Comparison of ENCODE assay signal across 37 cellular contexts in the genomic region with DNA sequence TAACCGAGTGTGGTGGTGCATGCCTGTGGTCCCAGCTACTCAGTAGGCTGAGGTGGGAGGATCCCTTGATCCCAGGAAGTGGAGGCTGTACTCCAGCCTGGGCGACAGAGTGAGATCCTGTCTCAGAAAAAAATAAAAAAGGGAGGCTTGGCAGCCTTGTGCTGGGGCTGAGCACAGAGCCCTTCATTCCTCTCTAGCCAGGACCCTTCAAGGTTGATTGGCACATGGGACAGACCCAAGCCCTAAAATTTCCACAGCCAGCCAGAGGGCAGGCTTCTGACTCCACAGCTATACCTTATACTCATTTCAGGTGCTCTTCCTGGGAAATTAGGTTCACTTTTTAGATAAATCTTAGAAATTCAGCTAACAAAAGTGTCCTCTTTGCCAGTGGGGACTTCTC.
"Had no signal": no experiment of that assay in that cellular context is flagged by ENCODE, and none has a peak within 500 bp of the region (broad histone marks: within the 10 kb centered on the region; RNA-seq: fewer than 3 reads in every experiment).

No MANE protein-coding gene starts in this region.

- H3K4me3 ChIP-seq: body of pancreas, breast epithelium had no signal

- H3K27ac Mint-ChIP-seq: activated CD4-positive, alpha-beta memory T cell treated with anti-CD3 and anti-CD28 coated beads, Interleukin-2, amount 10 ng/mL, durations not matched to agents 7 days and 5 days; activated CD4-positive, alpha-beta T cell treated with anti-CD3 and anti-CD28 coated beads for 36 hours; activated CD4-positive, alpha-beta T cell treated with anti-CD3 and anti-CD28 coated beads, Interleukin-2, amount 10 ng/mL, durations not matched to agents 7 days and 5 days; activated CD8-positive, alpha-beta memory T cell treated with anti-CD3 and anti-CD28 coated beads, Interleukin-2, amount 10 ng/mL, durations not matched to agents 7 days and 5 days; activated CD8-positive, alpha-beta T cell treated with anti-CD3 and anti-CD28 coated beads, Interleukin-2, amount 10 ng/mL, durations not matched to agents 7 days and 5 days; activated naive CD4-positive, alpha-beta T cell treated with anti-CD3 and anti-CD28 coated beads, Interleukin-2, amount 50 U/mL, for 24 hours; activated naive CD8-positive, alpha-beta T cell; activated naive CD8-positive, alpha-beta T cell treated with anti-CD3 and anti-CD28 coated beads, Interleukin-2, amount 10 ng/mL, durations not matched to agents 7 days and 5 days; activated naive CD8-positive, alpha-beta T cell treated with anti-CD3 and anti-CD28 coated beads, Interleukin-2, amount 50 U/mL, for 24 hours; activated T-cell treated with anti-CD3 and anti-CD28 coated beads, Interleukin-2, amount 50 U/mL, for 24 hours; activated T-helper 2 cell treated with anti-CD3 and anti-CD28 coated beads, Interferon-gamma antibody, Interleukin-2, Interleukin-4, amounts not matched to agents 10 μg/mL and 5 μg/mL and 100 μg/mL, durations not matched to agents 14 hours and 24 hours and 36 hours; T-helper 1 cell treated with Interleukin-12 subunit alpha and Interleukin-12 subunit beta and Interleukin-4 antibody, amounts not matched to agents 30 μg/mL and 1 μg/mL, for 36 hours; T-helper 2 cell treated with Interferon-gamma antibody and Interleukin-4, amounts not matched to agents 5 μg/mL and 100 μg/mL, for 36 hours had no signal

- H3K27ac ChIP-seq: body of pancreas, brain microvascular endothelial cell, breast epithelium, VCaP had no signal

- H3K9me3 ChIP-seq: body of pancreas, breast epithelium had no signal

- H3K4me1 Mint-ChIP-seq: activated CD4-positive, alpha-beta memory T cell treated with anti-CD3 and anti-CD28 coated beads, Interleukin-2, amount 10 ng/mL, durations not matched to agents 7 days and 5 days; activated CD4-positive, alpha-beta T cell treated with anti-CD3 and anti-CD28 coated beads, Interleukin-2, amount 10 ng/mL, durations not matched to agents 7 days and 5 days; activated CD8-positive, alpha-beta memory T cell treated with anti-CD3 and anti-CD28 coated beads, Interleukin-2, amount 10 ng/mL, durations not matched to agents 7 days and 5 days; activated naive CD4-positive, alpha-beta T cell treated with anti-CD3 and anti-CD28 coated beads, Interleukin-2, amount 10 ng/mL, durations not matched to agents 7 days and 5 days; activated naive CD4-positive, alpha-beta T cell treated with anti-CD3 and anti-CD28 coated beads, Interleukin-2, amount 50 U/mL, for 24 hours; activated naive CD8-positive, alpha-beta T cell treated with anti-CD3 and anti-CD28 coated beads, Interleukin-2, amount 10 ng/mL, durations not matched to agents 7 days and 5 days; central memory CD8-positive, alpha-beta T cell had no signal

- H3K4me3 Mint-ChIP-seq: activated CD4-positive, alpha-beta memory T cell treated with anti-CD3 and anti-CD28 coated beads, Interleukin-2, amount 10 ng/mL, durations not matched to agents 7 days and 5 days; activated CD4-positive, alpha-beta T cell treated with anti-CD3 and anti-CD28 coated beads for 36 hours; activated CD4-positive, alpha-beta T cell treated with anti-CD3 and anti-CD28 coated beads, Interleukin-2, amount 10 ng/mL, durations not matched to agents 7 days and 5 days; activated CD8-positive, alpha-beta memory T cell treated with anti-CD3 and anti-CD28 coated beads, Interleukin-2, amount 10 ng/mL, durations not matched to agents 7 days and 5 days; activated CD8-positive, alpha-beta T cell treated with anti-CD3 and anti-CD28 coated beads, Interleukin-2, amount 10 ng/mL, durations not matched to agents 7 days and 5 days; activated naive CD4-positive, alpha-beta T cell treated with anti-CD3 and anti-CD28 coated beads, Interleukin-2, amount 10 ng/mL, durations not matched to agents 7 days and 5 days; activated naive CD4-positive, alpha-beta T cell treated with anti-CD3 and anti-CD28 coated beads, Interleukin-2, amount 50 U/mL, for 24 hours; activated naive CD8-positive, alpha-beta T cell; activated naive CD8-positive, alpha-beta T cell treated with anti-CD3 and anti-CD28 coated beads, Interleukin-2, amount 10 ng/mL, durations not matched to agents 7 days and 5 days; activated naive CD8-positive, alpha-beta T cell treated with anti-CD3 and anti-CD28 coated beads, Interleukin-2, amount 50 U/mL, for 24 hours; activated T-cell treated with anti-CD3 and anti-CD28 coated beads, Interleukin-2, amount 50 U/mL, for 24 hours; central memory CD8-positive, alpha-beta T cell; T-helper 1 cell treated with Interleukin-12 subunit alpha and Interleukin-12 subunit beta and Interleukin-4 antibody, amounts not matched to agents 30 μg/mL and 1 μg/mL, for 36 hours; T-helper 2 cell treated with Interferon-gamma antibody and Interleukin-4, amounts not matched to agents 5 μg/mL and 100 μg/mL, for 36 hours had no signal

- H3K36me3 Mint-ChIP-seq: activated CD8-positive, alpha-beta memory T cell treated with anti-CD3 and anti-CD28 coated beads, Interleukin-2, amount 10 ng/mL, durations not matched to agents 7 days and 5 days; activated naive CD4-positive, alpha-beta T cell treated with anti-CD3 and anti-CD28 coated beads, Interleukin-2, amount 10 ng/mL, durations not matched to agents 7 days and 5 days; activated naive CD4-positive, alpha-beta T cell treated with anti-CD3 and anti-CD28 coated beads, Interleukin-2, amount 50 U/mL, for 24 hours; activated naive CD8-positive, alpha-beta T cell; activated naive CD8-positive, alpha-beta T cell treated with anti-CD3 and anti-CD28 coated beads, Interleukin-2, amount 10 ng/mL, durations not matched to agents 7 days and 5 days had no signal

- H3K9me3 Mint-ChIP-seq: activated CD4-positive, alpha-beta T cell treated with anti-CD3 and anti-CD28 coated beads, Interleukin-2, amount 10 ng/mL, durations not matched to agents 7 days and 5 days; activated naive CD4-positive, alpha-beta T cell treated with anti-CD3 and anti-CD28 coated beads, Interleukin-2, amount 10 ng/mL, durations not matched to agents 7 days and 5 days; activated naive CD4-positive, alpha-beta T cell treated with anti-CD3 and anti-CD28 coated beads, Interleukin-2, amount 50 U/mL, for 24 hours; activated naive CD8-positive, alpha-beta T cell treated with anti-CD3 and anti-CD28 coated beads, Interleukin-2, amount 10 ng/mL, durations not matched to agents 7 days and 5 days; activated T-cell treated with anti-CD3 and anti-CD28 coated beads, Interleukin-2, amount 50 U/mL, for 24 hours; activated T-helper 2 cell treated with anti-CD3 and anti-CD28 coated beads, Interferon-gamma antibody, Interleukin-2, Interleukin-4, amounts not matched to agents 10 μg/mL and 5 μg/mL and 100 μg/mL, durations not matched to agents 14 hours and 24 hours and 36 hours; T-helper 2 cell treated with Interferon-gamma antibody and Interleukin-4, amounts not matched to agents 5 μg/mL and 100 μg/mL, for 36 hours had no signal

- H3K27me3 Mint-ChIP-seq: activated CD4-positive, alpha-beta memory T cell treated with anti-CD3 and anti-CD28 coated beads, Interleukin-2, amount 10 ng/mL, durations not matched to agents 7 days and 5 days; activated CD4-positive, alpha-beta T cell treated with anti-CD3 and anti-CD28 coated beads for 36 hours; activated CD4-positive, alpha-beta T cell treated with anti-CD3 and anti-CD28 coated beads, Interleukin-2, amount 10 ng/mL, durations not matched to agents 7 days and 5 days; activated CD8-positive, alpha-beta memory T cell treated with anti-CD3 and anti-CD28 coated beads, Interleukin-2, amount 10 ng/mL, durations not matched to agents 7 days and 5 days; activated naive CD4-positive, alpha-beta T cell treated with anti-CD3 and anti-CD28 coated beads, Interleukin-2, amount 10 ng/mL, durations not matched to agents 7 days and 5 days; activated naive CD4-positive, alpha-beta T cell treated with anti-CD3 and anti-CD28 coated beads, Interleukin-2, amount 50 U/mL, for 24 hours; activated naive CD8-positive, alpha-beta T cell; activated naive CD8-positive, alpha-beta T cell treated with anti-CD3 and anti-CD28 coated beads, Interleukin-2, amount 10 ng/mL, durations not matched to agents 7 days and 5 days; activated naive CD8-positive, alpha-beta T cell treated with anti-CD3 and anti-CD28 coated beads, Interleukin-2, amount 50 U/mL, for 24 hours; activated T-cell treated with anti-CD3 and anti-CD28 coated beads, Interleukin-2, amount 50 U/mL, for 24 hours; central memory CD8-positive, alpha-beta T cell had no signal

- H3K36me3 ChIP-seq: brain microvascular endothelial cell, breast epithelium had no signal

- H3K27me3 ChIP-seq: body of pancreas, brain microvascular endothelial cell, breast epithelium had no signal

- H3K4me1 ChIP-seq: body of pancreas, breast epithelium had no signal

- ATAC-seq: activated CD4-positive, alpha-beta T cell treated with anti-CD3 and anti-CD28 coated beads for 36 hours; activated CD4-positive, CD25-positive, alpha-beta regulatory T cell treated with anti-CD3 and anti-CD28 coated beads, Interleukin-2, amount 50 U/mL, for 24 hours; activated CD8-positive, alpha-beta memory T cell treated with anti-CD3 and anti-CD28 coated beads, Interleukin-2, amount 10 ng/mL, durations not matched to agents 7 days and 5 days; activated CD8-positive, alpha-beta T cell treated with anti-CD3 and anti-CD28 coated beads, Interleukin-2, amount 10 ng/mL, durations not matched to agents 7 days and 5 days; activated naive CD8-positive, alpha-beta T cell treated with anti-CD3 and anti-CD28 coated beads, Interleukin-2, amount 50 U/mL, for 24 hours; body of pancreas had no signal

- DNase-seq: activated CD4-positive, alpha-beta memory T cell treated with anti-CD3 and anti-CD28 coated beads, Interleukin-2, amount 10 ng/mL, durations not matched to agents 7 days and 5 days; activated CD4-positive, alpha-beta T cell treated with anti-CD3 and anti-CD28 coated beads for 1 hour; activated CD4-positive, alpha-beta T cell treated with anti-CD3 and anti-CD28 coated beads for 36 hours; activated CD4-positive, alpha-beta T cell treated with anti-CD3 and anti-CD28 coated beads for 48 hours; activated CD4-positive, alpha-beta T cell treated with anti-CD3 and anti-CD28 coated beads, Interleukin-2, amount 10 ng/mL, durations not matched to agents 7 days and 5 days; activated CD4-positive, alpha-beta T cell treated with anti-CD3 and anti-CD28 coated beads, Interleukin-2, amount 50 U/mL, for 48 hours; activated CD4-positive, CD25-positive, alpha-beta regulatory T cell; activated CD8-positive, alpha-beta memory T cell treated with anti-CD3 and anti-CD28 coated beads for 24 hours; activated CD8-positive, alpha-beta memory T cell treated with anti-CD3 and anti-CD28 coated beads, Interleukin-2, amount 10 ng/mL, durations not matched to agents 7 days and 5 days; activated CD8-positive, alpha-beta memory T cell treated with anti-CD3 and anti-CD28 coated beads, Interleukin-2, amount 50 U/mL, for 48 hours; activated CD8-positive, alpha-beta T cell treated with anti-CD3 and anti-CD28 coated beads, Interleukin-2, amount 10 ng/mL, durations not matched to agents 7 days and 5 days; activated effector memory CD4-positive, alpha-beta T cell treated with Interleukin-2 at 50 U/mL for 16 hours; activated gamma-delta T cell; activated naive CD4-positive, alpha-beta T cell treated with anti-CD3 and anti-CD28 coated beads, Interleukin-2, amount 10 ng/mL, durations not matched to agents 7 days and 5 days; activated naive CD4-positive, alpha-beta T cell treated with Interleukin-2 at 50 U/mL for 16 hours; activated naive CD8-positive, alpha-beta T cell treated with anti-CD3 and anti-CD28 coated beads, Interleukin-2, amount 10 ng/mL, durations not matched to agents 7 days and 5 days; activated naive CD8-positive, alpha-beta T cell treated with anti-CD3 and anti-CD28 coated beads, Interleukin-2, amount 50 U/mL, for 24 hours; activated T-cell treated with anti-CD3 and anti-CD28 coated beads, Interleukin-2, amount 50 U/mL, for 24 hours; activated T-cell treated with anti-CD3 and anti-CD28 coated beads, Interleukin-2, amount 50 U/mL, for 48 hours; amniotic stem cell; aorta; body of pancreas; brain microvascular endothelial cell; caudate nucleus; cerebellar nuclear complex; T-helper 1 cell; T-helper 2 cell; T-helper 9 cell had no signal
